In the genomic region with DNA sequence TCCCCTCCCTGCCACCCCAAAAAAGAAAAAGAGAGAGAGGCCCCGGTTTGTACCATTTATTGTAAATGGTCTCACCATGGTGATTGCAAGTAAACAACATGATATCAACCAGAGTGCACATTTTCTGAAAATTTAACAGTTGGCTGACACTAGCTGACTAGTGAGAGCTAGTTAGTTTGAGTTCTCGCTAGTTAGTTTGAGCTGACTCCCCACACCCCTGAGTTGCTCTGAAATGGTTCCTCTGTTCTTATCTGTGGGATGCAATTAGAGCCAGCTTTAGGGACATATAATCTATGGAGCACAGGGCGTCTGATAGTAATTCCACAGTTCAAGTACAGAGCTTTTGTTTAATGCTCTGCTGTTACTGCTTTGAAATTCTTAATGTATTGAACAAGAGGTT, we compare ENCODE assay signal across 21 cellular contexts.
"Had no signal": no experiment of that assay in that cellular context is flagged by ENCODE, and none has a peak within 500 bp of the region (broad histone marks: within the 10 kb centered on the region; RNA-seq: fewer than 3 reads in every experiment).

No MANE protein-coding gene starts in this region.

- H3K27ac Mint-ChIP-seq: activated CD4-positive, alpha-beta memory T cell treated with anti-CD3 and anti-CD28 coated beads for 36 hours; stimulated activated naive B cell treated with anti-CD40 and anti-IgM and Interleukin-4, amounts not matched to agents 10 μg/mL and 1 μg/mL and 100 μg/mL, for 72 hours had no signal

- H3K27ac ChIP-seq: brain microvascular endothelial cell, gastrocnemius medialis, parathyroid adenoma, thyroid gland had no signal

- H3K4me3 Mint-ChIP-seq: activated CD4-positive, alpha-beta memory T cell treated with anti-CD3 and anti-CD28 coated beads for 36 hours; activated CD8-positive, alpha-beta memory T cell treated with anti-CD3 and anti-CD28 coated beads, Interleukin-2, amount 10 ng/mL, durations not matched to agents 7 days and 5 days; activated naive CD8-positive, alpha-beta T cell treated with anti-CD3 and anti-CD28 coated beads, Interleukin-2, amount 10 ng/mL, durations not matched to agents 7 days and 5 days; stimulated activated naive B cell treated with anti-CD40 and anti-IgM and Interleukin-4, amounts not matched to agents 10 μg/mL and 1 μg/mL and 100 μg/mL, for 72 hours had no signal

- FAIRE-seq: urothelium cell line had no signal

- H3K27me3 ChIP-seq: brain microvascular endothelial cell, gastrocnemius medialis, heart left ventricle, thyroid gland had no signal

- H3K27me3 Mint-ChIP-seq: activated CD4-positive, alpha-beta memory T cell treated with anti-CD3 and anti-CD28 coated beads for 36 hours; activated CD8-positive, alpha-beta memory T cell treated with anti-CD3 and anti-CD28 coated beads, Interleukin-2, amount 10 ng/mL, durations not matched to agents 7 days and 5 days; activated naive CD8-positive, alpha-beta T cell treated with anti-CD3 and anti-CD28 coated beads, Interleukin-2, amount 10 ng/mL, durations not matched to agents 7 days and 5 days; stimulated activated naive B cell treated with anti-CD40 and anti-IgM and Interleukin-4, amounts not matched to agents 10 μg/mL and 1 μg/mL and 100 μg/mL, for 72 hours had no signal

- ATAC-seq: activated CD8-positive, alpha-beta memory T cell treated with anti-CD3 and anti-CD28 coated beads, Interleukin-2, amount 10 ng/mL, durations not matched to agents 7 days and 5 days; gastrocnemius medialis; heart left ventricle; left ventricle myocardium superior; stimulated activated naive B cell treated with anti-CD40 and anti-IgM and Interleukin-4, amounts not matched to agents 10 μg/mL and 1 μg/mL and 100 μg/mL, for 72 hours had no signal

- H3K9ac ChIP-seq: parathyroid adenoma had no signal

- H3K36me3 ChIP-seq: brain microvascular endothelial cell, gastrocnemius medialis had no signal

- H3K4me1 ChIP-seq: gastrocnemius medialis, parathyroid adenoma had no signal

- H3K4me3 ChIP-seq: gastrocnemius medialis, heart left ventricle, thyroid gland had no signal

- H3K79me2 ChIP-seq: parathyroid adenoma had no signal

- H2AFZ ChIP-seq: parathyroid adenoma had no signal

- H3K9me3 ChIP-seq: gastrocnemius medialis, heart left ventricle, thyroid gland had no signal

- DNase-seq: activated CD4-positive, alpha-beta memory T cell treated with anti-CD3 and anti-CD28 coated beads for 36 hours; activated CD4-positive, alpha-beta T cell treated with anti-CD3 and anti-CD28 coated beads for 1 hour; activated CD8-positive, alpha-beta memory T cell treated with anti-CD3 and anti-CD28 coated beads, Interleukin-2, amount 10 ng/mL, durations not matched to agents 7 days and 5 days; activated effector memory CD4-positive, alpha-beta T cell treated with anti-CD3 and anti-CD28 coated beads, Interleukin-2, amount 50 U/mL, for 16 hours; activated naive CD8-positive, alpha-beta T cell treated with anti-CD3 and anti-CD28 coated beads, Interleukin-2, amount 10 ng/mL, durations not matched to agents 7 days and 5 days; activated T-cell treated with anti-CD3 and anti-CD28 coated beads, Interleukin-2, amount 50 U/mL, for 1 hour; brain microvascular endothelial cell; effector CD8-positive, alpha-beta T cell; gastrocnemius medialis; heart left ventricle; islet precursor cell; left ventricle myocardium superior; mesendoderm; retina; stimulated activated CD4-positive, alpha-beta T cell treated with anti-CD3 and anti-CD28 coated beads, Interleukin-15, amount 100 ng/mL, for 24 hours; stimulated activated CD4-positive, alpha-beta T cell treated with anti-CD3 and anti-CD28 coated beads, Interleukin-4, amount 100 ng/mL, for 1 hour; stimulated activated naive B cell treated with anti-CD40 and anti-IgM and Interleukin-4, amounts not matched to agents 10 μg/mL and 1 μg/mL and 100 μg/mL, for 72 hours; SW 1271; thyroid gland had no signal

- H3K9me3 Mint-ChIP-seq: activated CD4-positive, alpha-beta memory T cell treated with anti-CD3 and anti-CD28 coated beads for 36 hours; activated naive CD8-positive, alpha-beta T cell treated with anti-CD3 and anti-CD28 coated beads, Interleukin-2, amount 10 ng/mL, durations not matched to agents 7 days and 5 days; stimulated activated naive B cell treated with anti-CD40 and anti-IgM and Interleukin-4, amounts not matched to agents 10 μg/mL and 1 μg/mL and 100 μg/mL, for 72 hours had no signal
